Comparison of ENCODE assay signal across 24 cellular contexts in the genomic region with DNA sequence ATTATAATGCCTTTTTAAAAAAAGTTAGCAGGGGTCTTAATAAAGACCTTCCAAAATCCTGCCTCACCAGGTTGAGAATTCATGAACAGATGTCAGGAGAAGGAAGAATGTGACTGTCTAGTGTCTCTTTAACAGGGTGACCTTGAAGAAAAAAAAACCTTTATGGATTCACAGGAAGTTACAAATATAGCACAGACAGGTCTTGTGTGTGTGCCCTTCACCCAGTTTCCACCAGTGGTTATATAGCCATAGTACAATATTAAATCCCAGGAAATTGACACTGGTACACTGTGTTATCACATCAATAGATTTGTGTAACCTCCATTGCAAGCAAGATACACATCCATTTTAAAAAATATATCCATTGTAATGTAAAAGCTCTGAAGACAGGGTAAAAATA.
"Had no signal": no experiment of that assay in that cellular context is flagged by ENCODE, and none has a peak within 500 bp of the region (broad histone marks: within the 10 kb centered on the region; RNA-seq: fewer than 3 reads in every experiment).

No MANE protein-coding gene starts in this region.

- H3K27ac ChIP-seq: ascending aorta, pancreas, right lobe of liver, stomach, testis had no signal

- H3K9me3 ChIP-seq: ascending aorta, heart left ventricle, pancreas, right lobe of liver, stomach, testis had no signal

- H3K27me3 Mint-ChIP-seq: activated CD8-positive, alpha-beta memory T cell treated with anti-CD3 and anti-CD28 coated beads, Interleukin-2, amount 10 ng/mL, durations not matched to agents 7 days and 5 days; activated T-helper 17 cell treated with anti-CD3 and anti-CD28 coated beads, Interleukin-2, amount 50 U/mL, for 72 hours; type B pancreatic cell had no signal

- DNase-seq: activated CD4-positive, alpha-beta T cell treated with anti-CD3 and anti-CD28 coated beads, Interleukin-2, amount 50 U/mL, for 48 hours; activated CD8-positive, alpha-beta memory T cell treated with anti-CD3 and anti-CD28 coated beads, Interleukin-2, amount 10 ng/mL, durations not matched to agents 7 days and 5 days; activated naive CD4-positive, alpha-beta T cell; cerebellar nuclear complex; cortex of kidney; erythroblast; foreskin melanocyte; heart left ventricle; kidney glomerular epithelial cell; mesenchymal stem cell; natural killer cell; pancreas; right lobe of liver; stimulated activated CD4-positive, alpha-beta T cell treated with anti-CD3 and anti-CD28 coated beads, Interleukin-4, amount 100 ng/mL, for 24 hours; stomach; testis had no signal

- H3K4me2 ChIP-seq: smooth muscle cell had no signal

- H3K9me3 Mint-ChIP-seq: activated T-helper 17 cell treated with anti-CD3 and anti-CD28 coated beads, Interleukin-2, amount 50 U/mL, for 72 hours; natural killer cell; stimulated activated effector memory CD8-positive, alpha-beta T cell treated with anti-CD3 and anti-CD28 coated beads, Interleukin-12 subunit alpha, Interleukin-12 subunit beta, amount 100 ng/mL, for 72 hours; type B pancreatic cell had no signal

- H3K4me3 Mint-ChIP-seq: activated CD8-positive, alpha-beta memory T cell treated with anti-CD3 and anti-CD28 coated beads, Interleukin-2, amount 10 ng/mL, durations not matched to agents 7 days and 5 days; activated T-helper 17 cell treated with anti-CD3 and anti-CD28 coated beads, Interleukin-2, amount 50 U/mL, for 72 hours; natural killer cell; stimulated activated effector memory CD8-positive, alpha-beta T cell treated with anti-CD3 and anti-CD28 coated beads, Interleukin-12 subunit alpha, Interleukin-12 subunit beta, amount 100 ng/mL, for 72 hours; T-helper 1 cell treated with Interleukin-12 subunit alpha and Interleukin-12 subunit beta and Interleukin-4 antibody, amounts not matched to agents 30 μg/mL and 1 μg/mL, for 36 hours; type B pancreatic cell had no signal

- ATAC-seq: activated CD4-positive, CD25-positive, alpha-beta regulatory T cell treated with anti-CD3 and anti-CD28 coated beads, Interleukin-2, amount 50 U/mL, for 24 hours; activated CD8-positive, alpha-beta memory T cell treated with anti-CD3 and anti-CD28 coated beads, Interleukin-2, amount 10 ng/mL, durations not matched to agents 7 days and 5 days; activated T-helper 17 cell treated with anti-CD3 and anti-CD28 coated beads, Interleukin-2, amount 50 U/mL, for 72 hours; natural killer cell; pancreas; stimulated activated effector memory CD8-positive, alpha-beta T cell treated with anti-CD3 and anti-CD28 coated beads, Interleukin-12 subunit alpha, Interleukin-12 subunit beta, amount 100 ng/mL, for 72 hours had no signal

- H3K4me1 ChIP-seq: ascending aorta, pancreas, right lobe of liver, stomach, testis had no signal

- FAIRE-seq: endometrium, pancreas had no signal

- H3K27me3 ChIP-seq: ascending aorta, heart left ventricle, pancreas, right lobe of liver, stomach, testis had no signal

- H3K27ac Mint-ChIP-seq: activated CD8-positive, alpha-beta memory T cell treated with anti-CD3 and anti-CD28 coated beads, Interleukin-2, amount 10 ng/mL, durations not matched to agents 7 days and 5 days; activated T-helper 17 cell treated with anti-CD3 and anti-CD28 coated beads, Interleukin-2, amount 50 U/mL, for 72 hours; natural killer cell; stimulated activated effector memory CD8-positive, alpha-beta T cell treated with anti-CD3 and anti-CD28 coated beads, Interleukin-12 subunit alpha, Interleukin-12 subunit beta, amount 100 ng/mL, for 72 hours; T-helper 1 cell treated with Interleukin-12 subunit alpha and Interleukin-12 subunit beta and Interleukin-4 antibody, amounts not matched to agents 30 μg/mL and 1 μg/mL, for 36 hours; type B pancreatic cell had no signal

- H3K36me3 Mint-ChIP-seq: natural killer cell had no signal

- H3K4me3 ChIP-seq: ascending aorta, heart left ventricle, pancreas, right lobe of liver, smooth muscle cell, stomach, testis had no signal
